ENCODE assay signal across 24 cellular contexts in the genomic region with DNA sequence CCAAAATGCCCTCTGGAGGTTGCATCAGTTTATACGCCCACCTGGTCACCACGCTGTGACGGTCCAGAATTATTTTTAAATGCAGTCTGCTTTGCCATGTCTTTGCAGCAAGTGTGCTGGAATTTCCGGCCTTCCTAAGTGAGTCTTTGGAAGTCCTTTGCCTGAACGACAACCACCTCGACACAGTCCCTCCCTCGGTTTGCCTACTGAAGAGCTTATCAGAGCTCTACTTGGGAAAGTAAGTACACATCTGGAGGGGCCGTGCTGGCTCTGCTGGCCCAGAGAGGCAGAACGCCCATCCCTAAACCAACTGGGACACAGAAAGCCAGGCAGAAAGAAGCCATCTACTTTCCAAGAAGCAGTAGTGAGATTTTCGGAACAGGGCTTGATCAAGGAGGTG.
DNase-seq lines count a peak whose midpoint lies in the region; ATAC-seq and TF ChIP-seq lines count a peak whose summit lies in the region.
"Had no signal": no experiment of that assay in that cellular context is flagged by ENCODE, and none has a peak within 500 bp of the region (broad histone marks: within the 10 kb centered on the region; RNA-seq: fewer than 3 reads in every experiment).

No MANE protein-coding gene starts in this region.

- no peak for TF ChIP-seq CTCF in right atrium auricular region (IDR thresholded peaks at IDR 0.05)
- no peak for TF ChIP-seq CTCF in esophagus muscularis mucosa (IDR thresholded peaks at IDR 0.05)
- no peak for TF ChIP-seq CTCF in osteocyte (IDR thresholded peaks at IDR 0.05)

- no peak overlapping the region for H2AK5ac ChIP-seq in mesendoderm (ENCODE audit: low read length)

- intact Hi-C loops in Right ventricle myocardium superior (cut with DNase I) = no loop called here
- intact Hi-C loops in esophagus muscularis mucosa (cut with DNase I) = no loop called here

- 94% methylated on average over 10 of the region's 10 CpGs for WGBS in esophagus muscularis mucosa
- WGBS in mesendoderm (ENCODE audit: extremely low coverage, insufficient coverage, low lambda C conversion rate) = no CpG with 5 or more reads among the region's 10 CpGs

- H2BK120ac ChIP-seq in mesendoderm (ENCODE audit: low read depth, low read length) = no peak overlapping the region

- TF ChIP-seq POLR2A in esophagus muscularis mucosa (IDR thresholded peaks at IDR 0.05; ENCODE audit: low read depth) = no peak

- H3K9me3 ChIP-seq in right atrium auricular region (no peaks in the 10 kb centered on the region), esophagus muscularis mucosa (no peaks in the 10 kb centered on the region)
- H3K9me3 ChIP-seq: BE2C, lower lobe of right lung had no signal

- H3K4me1 Mint-ChIP-seq in osteocyte (ENCODE audit: unreplicated experiment) = peaks cover 3% of the 10 kb centered on the region

- H3K27me3 ChIP-seq in right atrium auricular region (no peaks in the 10 kb centered on the region), esophagus muscularis mucosa (no peaks in the 10 kb centered on the region), mesendoderm (ENCODE audit: insufficient read depth, low read length, poor library complexity) (no peaks in the 10 kb centered on the region)
- H3K27me3 ChIP-seq: BE2C had no signal

- no peak overlapping the region for H3K18ac ChIP-seq in mesendoderm (ENCODE audit: low read length)

- no peak overlapping the region for H3K9ac ChIP-seq in mesendoderm (ENCODE audit: low read length)
- H3K9ac ChIP-seq: KMS-11 had no signal

- H3K27me3 Mint-ChIP-seq in osteocyte (ENCODE audit: unreplicated experiment) = no peaks in the 10 kb centered on the region
- H3K27me3 Mint-ChIP-seq: activated T-cell treated with anti-CD3 and anti-CD28 coated beads, Interleukin-2, amount 50 U/mL, for 24 hours had no signal

- no peak overlapping the region for H3K4me3 ChIP-seq in right atrium auricular region
- no peak overlapping the region for H3K4me3 ChIP-seq in esophagus muscularis mucosa
- H3K4me3 ChIP-seq in mesendoderm (ENCODE audit: low read length) = no peak overlapping the region
- H3K4me3 ChIP-seq: lower lobe of right lung had no signal

- no peak overlapping the region for H4K8ac ChIP-seq in mesendoderm (ENCODE audit: low read depth, low read length)

- peaks cover 0 to 19% of the 10 kb centered on the region in 2 donors for H3K4me1 ChIP-seq in right atrium auricular region
- peaks cover 4 to 11% (median 7%) of the 10 kb centered on the region in 4 donors for H3K4me1 ChIP-seq in esophagus muscularis mucosa
- no peaks in the 10 kb centered on the region for H3K4me1 ChIP-seq in mesendoderm (ENCODE audit: control insufficient read depth, low read depth, low read length)
- H3K4me1 ChIP-seq: BE2C had no signal

- no peak overlapping the region for H4K5ac ChIP-seq in mesendoderm (ENCODE audit: low read length)

- DNase-seq in right atrium auricular region (ENCODE audit: low spot score) (peak; percentile 32), Right ventricle myocardium superior (no peak), esophagus muscularis mucosa (ENCODE audit: extremely low spot score) (peak; percentile 55), osteocyte (ENCODE audit: extremely low spot score, unreplicated experiment) (peak; percentile 72), mesendoderm (no peak), DMS153 (lab: John Stamatoyannopoulos, UW) (no peak)
- DNase-seq: ACHN; activated CD4-positive, alpha-beta T cell treated with anti-CD3 and anti-CD28 coated beads, Interleukin-2, amount 50 U/mL, for 48 hours; activated CD4-positive, CD25-positive, alpha-beta regulatory T cell; activated naive CD4-positive, alpha-beta T cell; activated T-cell treated with anti-CD3 and anti-CD28 coated beads, Interleukin-2, amount 50 U/mL, for 24 hours; BE2C; kidney; lower lobe of right lung; NCI-H1436; NCI-H2081 treated with DMSO at 0.1 percent for 48 hours; NCI-H748 treated with DMSO at 0.1 percent for 48 hours; T-helper 1 cell; trophoblast cell had no signal

- H3K4ac ChIP-seq in mesendoderm (ENCODE audit: low read depth, low read length) = no peak overlapping the region

- H3K9me3 Mint-ChIP-seq in osteocyte (ENCODE audit: unreplicated experiment) = no peaks in the 10 kb centered on the region
- H3K9me3 Mint-ChIP-seq: activated T-cell treated with anti-CD3 and anti-CD28 coated beads, Interleukin-2, amount 50 U/mL, for 24 hours had no signal

- no peak overlapping the region for H3K4me3 Mint-ChIP-seq in osteocyte (ENCODE audit: unreplicated experiment)
- H3K4me3 Mint-ChIP-seq: activated T-cell treated with anti-CD3 and anti-CD28 coated beads, Interleukin-2, amount 50 U/mL, for 24 hours had no signal

- H3K4me2 ChIP-seq in mesendoderm (ENCODE audit: low read length) = no peak overlapping the region
- H3K4me2 ChIP-seq: KMS-11 had no signal

- no peak overlapping the region for H3K27ac Mint-ChIP-seq in osteocyte (ENCODE audit: unreplicated experiment)
- H3K27ac Mint-ChIP-seq: activated T-cell treated with anti-CD3 and anti-CD28 coated beads, Interleukin-2, amount 50 U/mL, for 24 hours; progenitor cell of endocrine pancreas had no signal

- H3K56ac ChIP-seq in mesendoderm (ENCODE audit: low read length) = no peak overlapping the region

- TF ChIP-seq EP300 in esophagus muscularis mucosa (IDR thresholded peaks at IDR 0.05) = no peak

- H2BK15ac ChIP-seq in mesendoderm (replicated peaks; ENCODE audit: low read depth) = no peak overlapping the region

- H3K79me2 ChIP-seq in mesendoderm (ENCODE audit: control insufficient read depth, insufficient read depth, low read length) = no peaks in the 10 kb centered on the region

- no peak overlapping the region for H3K23ac ChIP-seq in mesendoderm (ENCODE audit: low read length)

- H3K27ac ChIP-seq in right atrium auricular region (no peak overlapping the region), esophagus muscularis mucosa (replicated peaks in 1 of 4) (no peak overlapping the region), mesendoderm (ENCODE audit: low read depth, low read length) (no peak overlapping the region)
- H3K27ac ChIP-seq: HL-60, KMS-11, lower lobe of right lung had no signal

- H3K36me3 Mint-ChIP-seq in osteocyte (ENCODE audit: unreplicated experiment) = peaks cover 9% of the 10 kb centered on the region

- H3K36me3 ChIP-seq in right atrium auricular region = no peaks in the 10 kb centered on the region
- H3K36me3 ChIP-seq in esophagus muscularis mucosa = peaks cover 0 to 25% (median 11%) of the 10 kb centered on the region in 4 donors
- H3K36me3 ChIP-seq in mesendoderm (ENCODE audit: control insufficient read depth, insufficient read depth, low read length) = no peaks in the 10 kb centered on the region
- H3K36me3 ChIP-seq: BE2C had no signal

- H2BK5ac ChIP-seq in mesendoderm (ENCODE audit: low read length) = no peak overlapping the region

- H3K79me1 ChIP-seq in mesendoderm (ENCODE audit: low read length) = no peaks in the 10 kb centered on the region

- ATAC-seq in Right ventricle myocardium superior (ENCODE audit: poor library complexity) (no peak), GM18907 (IDR thresholded peaks at IDR 0.05; ENCODE audit: unreplicated experiment) (no peak), HG02970 (IDR thresholded peaks at IDR 0.05; ENCODE audit: low FRiP score, unreplicated experiment) (no peak)
- ATAC-seq: lower lobe of right lung had no signal

Comparison
In these comparisons a context has a peak if more than half of its experiments do, and no peak if none do; other contexts are left out.
1. DNase-seq: peak in right atrium auricular region (single experiment), esophagus muscularis mucosa (single experiment) and osteocyte (single experiment); none in Right ventricle myocardium superior (single experiment), mesendoderm (single experiment) and DMS153 (single experiment).